14 cellular contexts compared by ENCODE assay signal in the genomic region with DNA sequence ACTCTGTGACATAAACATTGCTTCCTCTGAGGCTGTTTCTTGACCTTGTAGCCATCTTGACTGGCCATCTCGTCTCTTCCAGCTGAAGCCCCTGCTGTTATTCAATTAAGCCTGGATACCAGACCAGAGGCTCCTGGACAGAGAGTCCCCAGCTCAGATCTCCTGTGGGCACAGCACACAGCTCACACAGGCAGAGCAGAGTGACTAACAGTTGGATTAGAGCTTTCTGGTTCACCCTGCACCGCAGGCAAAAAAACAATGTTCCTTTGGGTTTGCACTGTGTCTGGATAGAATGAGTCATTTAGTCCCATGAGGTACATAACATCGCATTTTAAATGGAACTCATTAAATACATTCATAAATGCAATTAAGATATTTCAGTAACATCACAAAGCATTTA. TPM values are rescaled to one million over a fixed set of nuclear protein-coding genes. Genes with fewer than 3 reads are reported as not detected.
A peak's percentile ranks its signal among the peaks of the same experiment; 100 is the strongest.
DNase-seq lines count a peak whose midpoint lies in the region; ATAC-seq and TF ChIP-seq lines count a peak whose summit lies in the region.
"Had no signal": no experiment of that assay in that cellular context is flagged by ENCODE, and none has a peak within 500 bp of the region (broad histone marks: within the 10 kb centered on the region; RNA-seq: fewer than 3 reads in every experiment).

No MANE protein-coding gene starts in this region.

- 0 out of 2 replicates have a peak, but pooled peaks cover 4% of the 10 kb centered on the region for H3K27me3 ChIP-seq in GM23248 (replicated peaks; ENCODE audit: insufficient read depth)
- no peaks in the 10 kb centered on the region for H3K27me3 ChIP-seq in SK-N-SH (ENCODE audit: insufficient read depth)
- no peaks in the 10 kb centered on the region for H3K27me3 ChIP-seq in aorta (ENCODE audit: control insufficient read depth in 1 of 2, insufficient read depth in 2 of 2, low read length in 1 of 2)
- H3K27me3 ChIP-seq in Karpas-422 (ENCODE audit: low read length): no peaks in the 10 kb centered on the region

- intact Hi-C loops in aorta (cut with DNase I): no loop called here

- H3K9me2 ChIP-seq in GM23248 (ENCODE audit: insufficient read depth) (peaks cover 3% of the 10 kb centered on the region; the same call in 1 of the 2 replicates), SK-N-SH (no peaks in the 10 kb centered on the region), Karpas-422 (replicated peaks; ENCODE audit: insufficient read depth, low read length) (0 out of 2 replicates have a peak, but pooled peaks cover 3% of the 10 kb centered on the region)

- ATAC-seq in aorta (ENCODE audit: low FRiP score) (no peak), HG03095 (IDR thresholded peaks at IDR 0.05; ENCODE audit: unreplicated experiment) (no peak), HG02852 (IDR thresholded peaks at IDR 0.05; ENCODE audit: unreplicated experiment) (no peak)
- ATAC-seq: activated CD4-positive, alpha-beta T cell treated with anti-CD3 and anti-CD28 coated beads for 36 hours had no signal

- H4K20me1 ChIP-seq in GM23248 (ENCODE audit: insufficient read depth): no peaks in the 10 kb centered on the region
- H4K20me1 ChIP-seq in SK-N-SH (ENCODE audit: insufficient read depth): no peaks in the 10 kb centered on the region
- H4K20me1 ChIP-seq in Karpas-422 (ENCODE audit: insufficient read depth, low read depth, low read length): no peaks in the 10 kb centered on the region

- TF ChIP-seq CTCF in SK-N-SH (IDR thresholded peaks at IDR 0.05) (no peak), fibroblast of pulmonary artery (IDR thresholded peaks at IDR 0.05; ENCODE audit: low read length, missing control alignments) (no peak), retinal pigment epithelial cell (conservative IDR thresholded peaks at IDR 0.05; ENCODE audit: low read depth, low read length) (no peak)

- no peak overlapping the region for H3K4me2 ChIP-seq in GM23248 (ENCODE audit: unreplicated experiment)
- peak overlapping the region; percentile 57 for H3K4me2 ChIP-seq in SK-N-SH
- H3K4me2 ChIP-seq in Karpas-422 (ENCODE audit: low read depth, low read length, poor library complexity, severe bottlenecking): no peak overlapping the region

- WGBS in GM23248 (ENCODE audit: low coverage in 1 of 2, low lambda C conversion rate in 2 of 2, missing lambda C conversion rate in 2 of 2), 2 experiments: 5 to 10% methylated on average over 3 of the region's 3 CpGs
- WGBS in SK-N-SH (ENCODE audit: low lambda C conversion rate): 1% methylated on average over 3 of the region's 3 CpGs
- 54 to 62% methylated on average over 3 of the region's 3 CpGs for WGBS in aorta, 2 donors

- POLR2A ChIA-PET in SK-N-SH (lab: Yijun Ruan, JAX): no interaction called here

- no peak overlapping the region for H3K27ac ChIP-seq in GM23248
- peak overlapping the region; percentile 52 to 93 for H3K27ac ChIP-seq in SK-N-SH (ENCODE audit: low read depth in 2 of 2, low read length in 1 of 2)
- H3K27ac ChIP-seq in aorta (ENCODE audit: low read depth in 1 of 2, low read length in 2 of 2): no peak overlapping the region
- H3K27ac ChIP-seq in Karpas-422 (ENCODE audit: low read length): no peak overlapping the region

- DNase-seq in GM23248 (peak; percentile 61), SK-N-SH (peak; percentile 78), fibroblast of pulmonary artery (ENCODE audit: low read depth) (peak; percentile 47), retinal pigment epithelial cell (ENCODE audit: low read depth) (peak; percentile 87), aorta (no peak), Karpas-422 (no peak)
- DNase-seq: activated CD4-positive, alpha-beta T cell treated with anti-CD3 and anti-CD28 coated beads for 36 hours; Kasumi-1; NCI-H2227 treated with DMSO at 0.1 percent for 48 hours; occipital lobe; SHP77; stimulated activated CD4-positive, alpha-beta T cell treated with anti-CD3 and anti-CD28 coated beads, Interleukin-4, amount 100 ng/mL, for 24 hours had no signal

- H3K9ac ChIP-seq in GM23248 (no peak overlapping the region), SK-N-SH (no peak overlapping the region), Karpas-422 (ENCODE audit: low read length) (no peak overlapping the region)

- in situ Hi-C loops in GM23248 (cut with MboI): no loop called here

- H3K4me1 ChIP-seq in GM23248 (ENCODE audit: insufficient read depth): no peaks in the 10 kb centered on the region
- H3K4me1 ChIP-seq in SK-N-SH (ENCODE audit: control insufficient read depth in 1 of 2, insufficient read depth in 2 of 2, low read depth in 1 of 2, low read length in 1 of 2): peaks cover 10 to 18% of the 10 kb centered on the region in 2 experiments; a peak in 3 of 4 replicates
- H3K4me1 ChIP-seq in aorta (ENCODE audit: control insufficient read depth in 1 of 2, insufficient read depth in 2 of 2, low read length in 2 of 2): no peaks in the 10 kb centered on the region
- H3K4me1 ChIP-seq in Karpas-422 (ENCODE audit: low read length): no peaks in the 10 kb centered on the region

- H3K36me3 ChIP-seq in GM23248 (ENCODE audit: low read depth) (no peaks in the 10 kb centered on the region), SK-N-SH (replicated peaks in 1 of 2; ENCODE audit: control insufficient read depth in 1 of 2, insufficient read depth in 2 of 2, low read length in 1 of 2) (no peaks in the 10 kb centered on the region), aorta (ENCODE audit: control insufficient read depth in 1 of 2, insufficient read depth in 2 of 2, low read length in 1 of 2) (no peaks in the 10 kb centered on the region), Karpas-422 (ENCODE audit: insufficient read depth, low read length) (no peaks in the 10 kb centered on the region)

- peak; percentile 23; the same call in 1 of the 2 replicates for TF ChIP-seq RAD21 in SK-N-SH (IDR thresholded peaks at IDR 0.05; ENCODE audit: low read length)

- TF ChIP-seq EP300 in SK-N-SH (IDR thresholded peaks at IDR 0.05; ENCODE audit: borderline replicate concordance in 1 of 2, low read depth in 1 of 2, low read length in 1 of 2): peak in 1 of 2 experiments; percentile 85; a peak in 3 of 4 replicates

- H3F3A ChIP-seq in GM23248 (ENCODE audit: insufficient read depth): no peaks in the 10 kb centered on the region
- peaks cover 19% of the 10 kb centered on the region for H3F3A ChIP-seq in SK-N-SH (replicated peaks; ENCODE audit: insufficient read depth)

- CTCF ChIA-PET in SK-N-SH (lab: Yijun Ruan, JAX): interaction anchor here (0.9 to 1.7 kb wide), 5 partner anchors 66 to 254 kb away, joined by 3 read pairs; no protein-coding TSS in a partner anchor

- H3K4me3 ChIP-seq in GM23248 (no peak overlapping the region), SK-N-SH (ENCODE audit: low read depth in 2 of 2, low read length in 1 of 2) (no peak overlapping the region), fibroblast of pulmonary artery (replicated peaks; ENCODE audit: low read depth, low read length) (no peak overlapping the region), retinal pigment epithelial cell (ENCODE audit: low read length) (no peak overlapping the region), aorta (ENCODE audit: low read length in 2 of 2) (no peak overlapping the region), Karpas-422 (ENCODE audit: low read length) (no peak overlapping the region)

- H3K9me3 ChIP-seq in GM23248 (ENCODE audit: low read depth) (no peaks in the 10 kb centered on the region), SK-N-SH (no peaks in the 10 kb centered on the region), aorta (ENCODE audit: control insufficient read depth, low read length) (no peaks in the 10 kb centered on the region), Karpas-422 (ENCODE audit: low read length) (0 out of 2 replicates have a peak, but pooled peaks cover 3% of the 10 kb centered on the region)

- H2AFZ ChIP-seq in GM23248 (no peak overlapping the region), SK-N-SH (ENCODE audit: low read depth) (peak overlapping the region; percentile 76), Karpas-422 (ENCODE audit: low read length) (no peak overlapping the region)

- H3K79me2 ChIP-seq in GM23248 (ENCODE audit: insufficient read depth): no peaks in the 10 kb centered on the region
- no peaks in the 10 kb centered on the region for H3K79me2 ChIP-seq in SK-N-SH (ENCODE audit: insufficient read depth)
- H3K79me2 ChIP-seq in Karpas-422 (ENCODE audit: low read length): no peaks in the 10 kb centered on the region

TF ChIP-seq in SK-N-SH, 30 proteins besides CTCF, POLR2A, EP300 and RAD21 (continues in another document):
- TF ChIP-seq, protein P1, sequence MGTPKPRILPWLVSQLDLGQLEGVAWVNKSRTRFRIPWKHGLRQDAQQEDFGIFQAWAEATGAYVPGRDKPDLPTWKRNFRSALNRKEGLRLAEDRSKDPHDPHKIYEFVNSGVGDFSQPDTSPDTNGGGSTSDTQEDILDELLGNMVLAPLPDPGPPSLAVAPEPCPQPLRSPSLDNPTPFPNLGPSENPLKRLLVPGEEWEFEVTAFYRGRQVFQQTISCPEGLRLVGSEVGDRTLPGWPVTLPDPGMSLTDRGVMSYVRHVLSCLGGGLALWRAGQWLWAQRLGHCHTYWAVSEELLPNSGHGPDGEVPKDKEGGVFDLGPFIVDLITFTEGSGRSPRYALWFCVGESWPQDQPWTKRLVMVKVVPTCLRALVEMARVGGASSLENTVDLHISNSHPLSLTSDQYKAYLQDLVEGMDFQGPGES (IDR thresholded peaks at IDR 0.05; ENCODE audit: low read depth, low read length): no peak
- TF ChIP-seq GATA2 (CRISPR knock-in tag; IDR thresholded peaks at IDR 0.05) (no peak; the same call in 1 of the 2 replicates), NFIC (IDR thresholded peaks at IDR 0.05; ENCODE audit: borderline replicate concordance) (peak; percentile 44; the same call in 1 of the 2 replicates), FOXM1 (IDR thresholded peaks at IDR 0.05; ENCODE audit: low read depth) (0 out of 2 replicates have a peak, but pooled peaks have one; percentile 30), GABPA (IDR thresholded peaks at IDR 0.05; ENCODE audit: low read depth) (no peak), SIN3A (IDR thresholded peaks at IDR 0.05; ENCODE audit: borderline replicate concordance, low read depth, low read length) (no peak), ELF1 (IDR thresholded peaks at IDR 0.05) (no peak)

RNA-seq across cellular contexts. Expression of gene USH2A, which starts 33.4 kb away (rescaled TPM):
- total RNA-seq in GM23248 (2014; rRNA removed; shearing (Covaris generic)): under 0.01 TPM in 1 of 2 replicates, not detected in the other
- polyA plus RNA-seq in GM23248 (2016; fragmentation: Nextera tagmentation; extraction: Ambion mirVana): 0.01 TPM in 1 of 2 replicates, not detected in the other
- polyA plus RNA-seq in SK-N-SH (2012; rRNA removed): under 0.01 TPM in 1 of 2 replicates, not detected in the other
- under 0.01 TPM in 2 replicates for polyA plus RNA-seq in SK-N-SH (2012; cell fraction: cytosol; rRNA removed)
- under 0.01 TPM in 1 of 2 replicates, not detected in the other for polyA plus RNA-seq in SK-N-SH (2012; cell fraction: nucleus; rRNA removed)
- not detected for total RNA-seq in aorta
- under 1 TPM in 1 of 2 donors, not detected in 1; 0.13 TPM for polyA plus RNA-seq in aorta
- not detected in 2 replicates for total RNA-seq in Karpas-422 (2014; rRNA removed; shearing (Covaris generic); ENCODE audit: low replicate concordance)
- total RNA-seq: activated CD4-positive, alpha-beta T cell treated with anti-CD3 and anti-CD28 coated beads for 36 hours had no signal

Comparison
In these comparisons a context has a peak if more than half of its experiments do, and no peak if none do; other contexts are left out.
1. DNase-seq: peak in GM23248 (single experiment), SK-N-SH (single experiment), fibroblast of pulmonary artery (single experiment) and retinal pigment epithelial cell (single experiment); none in aorta (0 of 2) and Karpas-422 (single experiment).
2. H3K27ac ChIP-seq: peak in SK-N-SH (2 of 2); none in GM23248 (single experiment), aorta (0 of 2) and Karpas-422 (single experiment).